15 cellular contexts compared by ENCODE assay signal in the genomic region with DNA sequence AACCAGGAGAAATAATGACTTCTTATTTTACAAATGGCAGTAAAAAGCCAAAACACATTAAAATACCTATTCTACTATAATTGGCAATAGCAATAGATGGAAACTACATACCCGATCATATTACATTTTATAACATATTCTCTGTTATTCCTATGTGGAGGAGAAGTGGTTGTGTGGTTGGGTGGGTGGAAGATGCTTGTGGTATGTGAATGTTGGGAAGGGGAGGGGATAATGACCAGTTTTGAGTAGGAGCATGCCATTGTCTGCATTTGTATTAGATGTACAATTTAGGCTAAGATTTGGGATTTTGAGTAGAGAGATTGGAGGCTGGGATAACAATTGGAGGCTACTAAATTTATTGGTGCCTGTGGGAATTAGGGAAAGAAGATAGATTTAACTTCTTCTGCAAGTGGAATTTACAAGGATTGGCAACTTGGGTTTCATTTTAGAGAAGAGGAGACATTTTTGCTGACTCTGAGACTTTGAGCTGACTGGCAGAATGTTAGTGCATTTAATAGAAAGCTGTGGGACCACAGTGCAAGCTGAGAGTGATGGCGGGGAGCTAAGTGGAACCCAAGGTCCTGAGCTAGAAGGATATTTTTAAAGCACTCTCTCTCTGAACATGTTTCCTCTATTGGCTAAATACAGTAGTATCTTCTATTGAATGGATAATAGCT.
DNase-seq lines count a peak whose midpoint lies in the region; TF ChIP-seq lines count a peak whose summit lies in the region.
"Had no signal": no experiment of that assay in that cellular context is flagged by ENCODE, and none has a peak within 500 bp of the region (broad histone marks: within the 10 kb centered on the region; RNA-seq: fewer than 3 reads in every experiment).

No MANE protein-coding gene starts in this region.

- TF ChIP-seq POLR2A in sigmoid colon (IDR thresholded peaks at IDR 0.05): no peak

- no peak for TF ChIP-seq EP300 in sigmoid colon (IDR thresholded peaks at IDR 0.05)

- peaks cover 0 to 4% (median 0%) of the 10 kb centered on the region in 8 donors for H3K9me3 Mint-ChIP-seq in CD4-positive, alpha-beta memory T cell
- H3K9me3 Mint-ChIP-seq: HFFc6 had no signal

- H3K4me1 Mint-ChIP-seq in CD4-positive, alpha-beta memory T cell: peaks cover 27 to 31% (median 28%) of the 10 kb centered on the region in 4 donors
- H3K4me1 Mint-ChIP-seq: GM23338 had no signal

- CTCF ChIA-PET in CD4-positive, alpha-beta memory T cell (lab: Charles Lee; ENCODE audit: partially characterized antibody): no interaction called here

- peaks cover 3% of the 10 kb centered on the region for H3K36me3 ChIP-seq in left ventricle myocardium inferior
- H3K36me3 ChIP-seq in right atrium auricular region: no peaks in the 10 kb centered on the region
- no peaks in the 10 kb centered on the region for H3K36me3 ChIP-seq in CD4-positive, alpha-beta memory T cell (ENCODE audit: insufficient read depth, low read length)
- no peaks in the 10 kb centered on the region for H3K36me3 ChIP-seq in sigmoid colon
- H3K36me3 ChIP-seq: BE2C had no signal

- H3K36me3 Mint-ChIP-seq in CD4-positive, alpha-beta memory T cell: peaks cover 25 to 30% of the 10 kb centered on the region in 2 donors

- no peak overlapping the region for H3K4me3 Mint-ChIP-seq in CD4-positive, alpha-beta memory T cell
- H3K4me3 Mint-ChIP-seq: CD4-positive, CD25-positive, alpha-beta regulatory T cell; GM23338; HFFc6 had no signal

- intact Hi-C loops in left ventricle myocardium inferior (cut with micrococcal nuclease) (no loop called here), sigmoid colon (cut with DNase I) (no loop called here)
- intact Hi-C loops in CD4-positive, alpha-beta memory T cell (cut with micrococcal nuclease): no loop called here

- POLR2A ChIA-PET in CD4-positive, alpha-beta memory T cell (lab: Charles Lee; ENCODE audit: partially characterized antibody): no interaction called here

- no peaks in the 10 kb centered on the region for H3K27me3 ChIP-seq in left ventricle myocardium inferior (ENCODE audit: low read depth)
- H3K27me3 ChIP-seq in right atrium auricular region: no peaks in the 10 kb centered on the region
- H3K27me3 ChIP-seq in CD4-positive, alpha-beta memory T cell (ENCODE audit: insufficient read depth, low read length): no peaks in the 10 kb centered on the region
- no peaks in the 10 kb centered on the region for H3K27me3 ChIP-seq in sigmoid colon
- H3K27me3 ChIP-seq: BE2C had no signal

- H3K4me3 ChIP-seq in left ventricle myocardium inferior (no peak overlapping the region), right atrium auricular region (no peak overlapping the region), sigmoid colon (no peak overlapping the region)
- H3K4me3 ChIP-seq in CD4-positive, alpha-beta memory T cell (ENCODE audit: low read length in 2 of 2): no peak overlapping the region
- H3K4me3 ChIP-seq: GM23338 had no signal

- no peak for TF ChIP-seq CTCF in left ventricle myocardium inferior (IDR thresholded peaks at IDR 0.05; ENCODE audit: borderline replicate concordance)
- no peak for TF ChIP-seq CTCF in right atrium auricular region (IDR thresholded peaks at IDR 0.05)
- TF ChIP-seq CTCF in sigmoid colon (IDR thresholded peaks at IDR 0.05): no peak

- H3K27me3 Mint-ChIP-seq in CD4-positive, alpha-beta memory T cell: no peaks in the 10 kb centered on the region
- H3K27me3 Mint-ChIP-seq: CD4-positive, CD25-positive, alpha-beta regulatory T cell had no signal

- H3K27ac ChIP-seq in left ventricle myocardium inferior (replicated peaks) (peak overlapping the region; percentile 36), right atrium auricular region (no peak overlapping the region), sigmoid colon (no peak overlapping the region)
- no peak overlapping the region for H3K27ac ChIP-seq in CD4-positive, alpha-beta memory T cell (ENCODE audit: low read depth, low read length)

- WGBS in sigmoid colon, 2 donors: 95 to 98% methylated on average over 2 of the region's 2 CpGs

- H3K4me1 ChIP-seq in left ventricle myocardium inferior: peaks cover 46% of the 10 kb centered on the region
- H3K4me1 ChIP-seq in right atrium auricular region: peaks cover 0 to 8% of the 10 kb centered on the region in 2 donors
- H3K4me1 ChIP-seq in CD4-positive, alpha-beta memory T cell (ENCODE audit: insufficient read depth, low read length): peaks cover 4% of the 10 kb centered on the region
- peaks cover 0 to 4% (median 0%) of the 10 kb centered on the region in 4 donors for H3K4me1 ChIP-seq in sigmoid colon
- H3K4me1 ChIP-seq: BE2C, Caco-2 had no signal

- no peak for DNase-seq in left ventricle myocardium inferior
- no peak for DNase-seq in right atrium auricular region (ENCODE audit: low spot score)
- DNase-seq in CD4-positive, alpha-beta memory T cell: no peak
- DNase-seq in RPMI8226: peak; percentile 6
- DNase-seq in sigmoid colon: no peak
- no peak for DNase-seq in effector CD4-positive, alpha-beta T cell
- DNase-seq: ACHN; BE2C; C1 segment of cervical spinal cord; Caco-2; CD4-positive, CD25-positive, alpha-beta regulatory T cell; DMS79; GDM1; HFFc6 had no signal

- H3K27ac Mint-ChIP-seq in CD4-positive, alpha-beta memory T cell: peak overlapping the region in 4 of 7 donors; percentile 3 to 38 (median 17)
- H3K27ac Mint-ChIP-seq: GM23338, HFFc6 had no signal

- H3K9me3 ChIP-seq in left ventricle myocardium inferior (replicated peaks): no peaks in the 10 kb centered on the region
- H3K9me3 ChIP-seq in right atrium auricular region: no peaks in the 10 kb centered on the region
- no peaks in the 10 kb centered on the region for H3K9me3 ChIP-seq in CD4-positive, alpha-beta memory T cell (ENCODE audit: control insufficient read depth in 1 of 2, low read length in 2 of 2)
- H3K9me3 ChIP-seq in sigmoid colon: no peaks in the 10 kb centered on the region
- H3K9me3 ChIP-seq: BE2C, Caco-2 had no signal
